ENCODE assay signal across 17 cellular contexts in genomic region chr3:28836199-28836598, GRCh38.
"Had no signal": no experiment of that assay in that cellular context is flagged by ENCODE, and none has a peak within 500 bp of the region (broad histone marks: within the 10 kb centered on the region; RNA-seq: fewer than 3 reads in every experiment).

No MANE protein-coding gene starts in this region.

- H3K4me1 Mint-ChIP-seq: activated naive CD4-positive, alpha-beta T cell treated with anti-CD3 and anti-CD28 coated beads, Interleukin-2, amount 10 ng/mL, durations not matched to agents 7 days and 5 days; activated T-helper 17 cell treated with anti-CD3 and anti-CD28 coated beads, Interleukin-2, amount 50 U/mL, for 72 hours had no signal

- H3K9me3 Mint-ChIP-seq: activated naive CD4-positive, alpha-beta T cell treated with anti-CD3 and anti-CD28 coated beads, Interleukin-2, amount 10 ng/mL, durations not matched to agents 7 days and 5 days; activated T-helper 17 cell treated with anti-CD3 and anti-CD28 coated beads, Interleukin-2, amount 50 U/mL, for 72 hours; nephron had no signal

- ATAC-seq: activated T-helper 17 cell treated with anti-CD3 and anti-CD28 coated beads, Interleukin-2, amount 50 U/mL, for 72 hours; esophagus mucosa; stimulated activated naive CD8-positive, alpha-beta T cell treated with anti-CD3 and anti-CD28 coated beads, Interleukin-15, amount 100 ng/mL, for 72 hours had no signal

- H3K27ac ChIP-seq: adrenal gland, sigmoid colon, thyroid gland, uterus had no signal

- H3K27me3 Mint-ChIP-seq: activated CD4-positive, alpha-beta T cell treated with anti-CD3 and anti-CD28 coated beads, Interleukin-2, amount 10 ng/mL, durations not matched to agents 7 days and 5 days; activated T-helper 17 cell treated with anti-CD3 and anti-CD28 coated beads, Interleukin-2, amount 50 U/mL, for 72 hours; dendritic cell treated with granulocyte-macrophage colony-stimulating factor and Interleukin-4, amounts not matched to agents 40 ng/mL and 50 ng/mL, for 4 days had no signal

- H3K9me3 ChIP-seq: adrenal gland, thyroid gland, uterus had no signal

- H3K4me3 Mint-ChIP-seq: activated CD4-positive, alpha-beta T cell treated with anti-CD3 and anti-CD28 coated beads, Interleukin-2, amount 10 ng/mL, durations not matched to agents 7 days and 5 days; activated naive CD4-positive, alpha-beta T cell treated with anti-CD3 and anti-CD28 coated beads, Interleukin-2, amount 10 ng/mL, durations not matched to agents 7 days and 5 days; activated T-helper 17 cell treated with anti-CD3 and anti-CD28 coated beads, Interleukin-2, amount 50 U/mL, for 72 hours; dendritic cell treated with granulocyte-macrophage colony-stimulating factor and Interleukin-4, amounts not matched to agents 40 ng/mL and 50 ng/mL, for 4 days; nephron; stimulated activated naive CD8-positive, alpha-beta T cell treated with anti-CD3 and anti-CD28 coated beads, Interleukin-15, amount 100 ng/mL, for 72 hours had no signal

- H3K4me1 ChIP-seq: adrenal gland, sigmoid colon, uterus had no signal

- DNase-seq: activated CD4-positive, alpha-beta T cell treated with anti-CD3 and anti-CD28 coated beads, Interleukin-2, amount 10 ng/mL, durations not matched to agents 7 days and 5 days; activated CD4-positive, CD25-positive, alpha-beta regulatory T cell; activated CD8-positive, alpha-beta memory T cell treated with anti-CD3 and anti-CD28 coated beads for 24 hours; activated naive CD4-positive, alpha-beta T cell treated with anti-CD3 and anti-CD28 coated beads, Interleukin-2, amount 10 ng/mL, durations not matched to agents 7 days and 5 days; cerebellar nuclear complex; sigmoid colon; stimulated activated CD4-positive, alpha-beta T cell treated with anti-CD3 and anti-CD28 coated beads, Interleukin-2, amount 100 ng/mL, for 48 hours; stimulated activated naive CD8-positive, alpha-beta T cell treated with anti-CD3 and anti-CD28 coated beads, Interleukin-15, amount 100 ng/mL, for 72 hours; T-helper 1 cell; uterus had no signal

- H3K27me3 ChIP-seq: adrenal gland, sigmoid colon, thyroid gland, uterus had no signal

- H3K27ac Mint-ChIP-seq: activated CD4-positive, alpha-beta T cell treated with anti-CD3 and anti-CD28 coated beads, Interleukin-2, amount 10 ng/mL, durations not matched to agents 7 days and 5 days; activated naive CD4-positive, alpha-beta T cell treated with anti-CD3 and anti-CD28 coated beads, Interleukin-2, amount 10 ng/mL, durations not matched to agents 7 days and 5 days; activated T-helper 17 cell treated with anti-CD3 and anti-CD28 coated beads, Interleukin-2, amount 50 U/mL, for 72 hours; dendritic cell treated with granulocyte-macrophage colony-stimulating factor and Interleukin-4, amounts not matched to agents 40 ng/mL and 50 ng/mL, for 4 days; nephron had no signal

- H3K36me3 Mint-ChIP-seq: activated naive CD4-positive, alpha-beta T cell treated with anti-CD3 and anti-CD28 coated beads, Interleukin-2, amount 10 ng/mL, durations not matched to agents 7 days and 5 days; brain had no signal
